ENCODE assay signal across 18 cellular contexts in genomic region chr3:147157629-147158028, GRCh38.
DNase-seq lines count a peak whose midpoint lies in the region; FAIRE-seq and TF ChIP-seq lines count a peak whose summit lies in the region.
"Had no signal": no experiment of that assay in that cellular context is flagged by ENCODE, and none has a peak within 500 bp of the region (broad histone marks: within the 10 kb centered on the region; RNA-seq: fewer than 3 reads in every experiment).

No MANE protein-coding gene starts in this region.

- H3K27me3 ChIP-seq in H1 (replicated peaks in 1 of 4; ENCODE audit: control insufficient read depth in 3 of 4, extremely low read depth in 1 of 4, insufficient read depth in 3 of 4, low read length in 3 of 4), result no peaks in the 10 kb centered on the region
- H3K27me3 ChIP-seq in osteoblast (ENCODE audit: insufficient read depth, low read length), result no peaks in the 10 kb centered on the region
- H3K27me3 ChIP-seq in adrenal gland, result no peaks in the 10 kb centered on the region
- H3K27me3 ChIP-seq: BLaER1 treated with 17β-estradiol and CSF1 and Interleukin-3, amounts not matched to agents 10 nM and 100 nM had no signal

- 0 out of 2 replicates have a peak, but pooled peaks cover 2% of the 10 kb centered on the region for H3K23me2 ChIP-seq in H1 (ENCODE audit: low read depth, low read length)

- H4K8ac ChIP-seq in H1 (ENCODE audit: extremely low read depth, insufficient read depth, low read length), result no peak overlapping the region

- no peak overlapping the region for H2BK15ac ChIP-seq in H1 (ENCODE audit: low read length)

- H4K20me1 ChIP-seq in H1 (replicated peaks in 1 of 2; ENCODE audit: control insufficient read depth in 1 of 2, insufficient read depth in 2 of 2, low read length in 2 of 2) (no peaks in the 10 kb centered on the region), osteoblast (ENCODE audit: insufficient read depth, low read length) (no peaks in the 10 kb centered on the region)
- H4K20me1 ChIP-seq: BLaER1 treated with 17β-estradiol and CSF1 and Interleukin-3, amounts not matched to agents 10 nM and 100 nM had no signal

- no peak for TF ChIP-seq EP300 in H1 (IDR thresholded peaks at IDR 0.05; ENCODE audit: borderline replicate concordance in 1 of 2, low read depth in 2 of 2, low read length in 2 of 2)

- H2BK120ac ChIP-seq in H1 (replicated peaks; ENCODE audit: low read depth, low read length), result no peak overlapping the region

- H3K9ac ChIP-seq in H1 (replicated peaks in 1 of 4; ENCODE audit: extremely low read depth in 1 of 4, low read depth in 3 of 4, low read length in 3 of 4), result no peak overlapping the region
- H3K9ac ChIP-seq: BLaER1 treated with 17β-estradiol and CSF1 and Interleukin-3, amounts not matched to agents 10 nM and 100 nM had no signal

- H3K4me3 ChIP-seq in H1 (ENCODE audit: extremely low read depth in 1 of 4, insufficient read depth in 2 of 4, low read depth in 3 of 4, low read length in 4 of 4), result no peak overlapping the region
- H3K4me3 ChIP-seq in osteoblast (ENCODE audit: insufficient read depth, low read length), result no peak overlapping the region
- no peak overlapping the region for H3K4me3 ChIP-seq in adrenal gland
- H3K4me3 ChIP-seq: BLaER1 treated with 17β-estradiol and CSF1 and Interleukin-3, amounts not matched to agents 10 nM and 100 nM; HAP-1 had no signal

- no peak for FAIRE-seq in H1 (lab: Jason Lieb, UNC)
- FAIRE-seq: RCC 7860 had no signal

- no peak overlapping the region for H3K4ac ChIP-seq in H1 (replicated peaks; ENCODE audit: insufficient read length, low read depth, low read length)

- peaks cover 6 to 12% of the 10 kb centered on the region in 2 experiments; a peak in 3 of 4 replicates for H3K9me3 ChIP-seq in H1 (ENCODE audit: insufficient read depth in 2 of 2, low read depth in 1 of 2, low read length in 1 of 2)
- H3K9me3 ChIP-seq in osteoblast (ENCODE audit: low read depth, low read length), result peaks cover 2% of the 10 kb centered on the region
- no peaks in the 10 kb centered on the region for H3K9me3 ChIP-seq in adrenal gland (replicated peaks in 1 of 3)
- H3K9me3 ChIP-seq: HAP-1 had no signal

- no peak overlapping the region for H2BK5ac ChIP-seq in H1 (ENCODE audit: low read depth, low read length)

- no peak overlapping the region for H3K23ac ChIP-seq in H1 (ENCODE audit: insufficient read length)

- no peaks in the 10 kb centered on the region for H3K79me2 ChIP-seq in H1 (ENCODE audit: control insufficient read depth in 1 of 2, insufficient read depth in 2 of 2, low read length in 2 of 2)
- H3K79me2 ChIP-seq in osteoblast (ENCODE audit: insufficient read depth, low read length), result no peaks in the 10 kb centered on the region

- CTCF ChIA-PET in H1 (lab: Charles Lee; ENCODE audit: partially characterized antibody), result no interaction called here

- H3K14ac ChIP-seq in H1 (ENCODE audit: insufficient read length), result no peak overlapping the region

- POLR2A ChIA-PET in H1 (lab: Charles Lee; ENCODE audit: partially characterized antibody), result no interaction called here

- no peak overlapping the region for H3K4me2 ChIP-seq in H1 (ENCODE audit: insufficient read depth in 1 of 2, low read depth in 2 of 2, low read length in 2 of 2)
- no peak overlapping the region for H3K4me2 ChIP-seq in osteoblast (ENCODE audit: insufficient read depth, low read length)
- H3K4me2 ChIP-seq: BLaER1 treated with 17β-estradiol and CSF1 and Interleukin-3, amounts not matched to agents 10 nM and 100 nM had no signal

- no peaks in the 10 kb centered on the region; a peak in 1 of 7 replicates for H3K4me1 ChIP-seq in H1 (replicated peaks in 1 of 4; ENCODE audit: control insufficient read depth in 3 of 4, insufficient read depth in 4 of 4, low read length in 3 of 4)
- no peaks in the 10 kb centered on the region for H3K4me1 ChIP-seq in osteoblast (ENCODE audit: insufficient read depth, low read length)
- H3K4me1 ChIP-seq in adrenal gland (replicated peaks in 1 of 2), result no peaks in the 10 kb centered on the region
- H3K4me1 ChIP-seq: HAP-1 had no signal

- DNase-seq in AG20443 (ENCODE audit: low spot score), result peak; percentile 43
- peak; percentile 12 for DNase-seq in HCEC 1CT
- no peak for DNase-seq in H1 (ENCODE audit: low read depth in 1 of 2, low spot score in 2 of 2)
- peak; percentile 66 for DNase-seq in osteoblast (ENCODE audit: insufficient read length, low spot score, missing footprints)
- DNase-seq in NCI-H2196 (lab: John Stamatoyannopoulos, UW; ENCODE audit: unreplicated experiment), result no peak
- no peak for DNase-seq in anterior cingulate cortex (lab: John Stamatoyannopoulos, UW)
- DNase-seq in NCI-H226, result no peak
- no peak for DNase-seq in adrenal gland
- DNase-seq: DMS79 treated with DMSO at 0.1 percent for 48 hours, GF-D8, NCI-H1436 treated with DMSO at 0.1 percent for 48 hours, NCI-H2081, NCI-H510A treated with DMSO at 0.1 percent for 48 hours, NCI-H82, SHP77 treated with DMSO at 0.1 percent for 48 hours had no signal

- H3K36me3 ChIP-seq in H1 (ENCODE audit: control insufficient read depth in 2 of 4, insufficient read depth in 4 of 4, low read length in 3 of 4) (peaks cover 0 to 8% (median 0%) of the 10 kb centered on the region in 4 experiments; a peak in 1 of 8 replicates), osteoblast (ENCODE audit: insufficient read depth, low read length) (no peaks in the 10 kb centered on the region), adrenal gland (replicated peaks in 1 of 2) (no peaks in the 10 kb centered on the region)
- H3K36me3 ChIP-seq: BLaER1 treated with 17β-estradiol and CSF1 and Interleukin-3, amounts not matched to agents 10 nM and 100 nM; HAP-1 had no signal

- H2AFZ ChIP-seq in H1 (ENCODE audit: low read length) (peak overlapping the region; percentile 8; the same call in 1 of the 2 replicates), osteoblast (ENCODE audit: low read length) (no peak overlapping the region)

- H2AK5ac ChIP-seq in H1 (ENCODE audit: low read depth, low read length), result no peak overlapping the region

- H3K79me1 ChIP-seq in H1 (ENCODE audit: low read depth, low read length), result no peaks in the 10 kb centered on the region

- 0 out of 2 replicates have a peak overlapping the region, but pooled peaks have one; percentile 39 for H2BK12ac ChIP-seq in H1 (ENCODE audit: low read depth, low read length)

- H4K5ac ChIP-seq in H1 (ENCODE audit: insufficient read length, low read depth, low read length), result no peak overlapping the region

- no peak overlapping the region for H3K56ac ChIP-seq in H1 (replicated peaks; ENCODE audit: insufficient read length, low read depth, low read length)

- 91% methylated on average over 3 of the region's 3 CpGs; no CpG with 5 or more reads in 1 of the 2 experiments for WGBS in H1 (ENCODE audit: extremely low coverage in 1 of 2, insufficient coverage in 1 of 2, insufficient read length in 1 of 2, insufficient replicate concordance in 2 of 2, low coverage in 1 of 2, low lambda C conversion rate in 2 of 2, missing lambda C conversion rate in 1 of 2), 2 experiments
- 47 to 71% (median 60%) methylated on average over 3 of the region's 3 CpGs for WGBS in adrenal gland, 4 donors

- no peak overlapping the region for H4K91ac ChIP-seq in H1 (replicated peaks; ENCODE audit: insufficient read length, low read length)

- intact Hi-C loops in adrenal gland (cut with DNase I), result no loop called here

- H2BK20ac ChIP-seq in H1 (ENCODE audit: low read length), result no peak overlapping the region; the same call in 1 of the 2 replicates

- TF ChIP-seq CTCF in H1 (IDR thresholded peaks at IDR 0.05; ENCODE audit: control extremely low read depth in 1 of 3, insufficient read depth in 1 of 3, low read depth in 1 of 3, low read length in 3 of 3) (no peak), osteoblast (IDR thresholded peaks at IDR 0.05; ENCODE audit: extremely low read depth, low read depth, low read length) (no peak), adrenal gland (IDR thresholded peaks at IDR 0.05) (no peak)

- H3K27ac ChIP-seq in H1 (ENCODE audit: low read depth, low read length), result no peak overlapping the region
- no peak overlapping the region for H3K27ac ChIP-seq in osteoblast (ENCODE audit: low read depth, low read length)
- H3K27ac ChIP-seq in adrenal gland, result no peak overlapping the region
- H3K27ac ChIP-seq: BLaER1 treated with 17β-estradiol and CSF1 and Interleukin-3, amounts not matched to agents 10 nM and 100 nM had no signal

- TF ChIP-seq RAD21 in H1 (IDR thresholded peaks at IDR 0.05 in 1 of 2, conservative IDR thresholded peaks at IDR 0.05 in 1 of 2; ENCODE audit: low read depth in 2 of 2, low read length in 2 of 2), result no peak

- no peak for TF ChIP-seq POLR2A in H1 (IDR thresholded peaks at IDR 0.05; ENCODE audit: control extremely low read depth in 1 of 2, low read depth in 2 of 2, low read length in 2 of 2)
- TF ChIP-seq POLR2A in adrenal gland (IDR thresholded peaks at IDR 0.05), result no peak

- H3K18ac ChIP-seq in H1 (ENCODE audit: extremely low read depth, low read length), result no peak overlapping the region

TF ChIP-seq in H1, 55 proteins besides CTCF, POLR2A, EP300 and RAD21:
- TF ChIP-seq SIX5 (IDR thresholded peaks at IDR 0.05; ENCODE audit: low read depth, low read length), result no peak
- TF ChIP-seq RNF2 (IDR thresholded peaks at IDR 0.05; ENCODE audit: borderline replicate concordance, low read depth, low read length, missing control alignments, poor library complexity, severe bottlenecking), result no peak
- no peak for TF ChIP-seq POLR2AphosphoS5 (IDR thresholded peaks at IDR 0.05; ENCODE audit: low read depth, low read length)
- TF ChIP-seq TEAD4 (IDR thresholded peaks at IDR 0.05; ENCODE audit: low read depth, low read length), result no peak
- no peak for TF ChIP-seq MAX (IDR thresholded peaks at IDR 0.05)
- no peak for TF ChIP-seq SIN3A (conservative IDR thresholded peaks at IDR 0.05 in 1 of 2, IDR thresholded peaks at IDR 0.05 in 1 of 2; ENCODE audit: low read depth in 1 of 2, low read length in 2 of 2)
- TF ChIP-seq ZNF274 (IDR thresholded peaks at IDR 0.05; ENCODE audit: borderline replicate concordance, extremely low read depth, low read length), result no peak

Comparison
In these comparisons a context has a peak if more than half of its experiments do, and no peak if none do; other contexts are left out.
1. DNase-seq: peak in AG20443 (single experiment), HCEC 1CT (single experiment) and osteoblast (single experiment); none in H1 (0 of 2), NCI-H2196 (single experiment), anterior cingulate cortex (0 of 58), NCI-H226 (single experiment) and adrenal gland (0 of 7).